In the genomic region with DNA sequence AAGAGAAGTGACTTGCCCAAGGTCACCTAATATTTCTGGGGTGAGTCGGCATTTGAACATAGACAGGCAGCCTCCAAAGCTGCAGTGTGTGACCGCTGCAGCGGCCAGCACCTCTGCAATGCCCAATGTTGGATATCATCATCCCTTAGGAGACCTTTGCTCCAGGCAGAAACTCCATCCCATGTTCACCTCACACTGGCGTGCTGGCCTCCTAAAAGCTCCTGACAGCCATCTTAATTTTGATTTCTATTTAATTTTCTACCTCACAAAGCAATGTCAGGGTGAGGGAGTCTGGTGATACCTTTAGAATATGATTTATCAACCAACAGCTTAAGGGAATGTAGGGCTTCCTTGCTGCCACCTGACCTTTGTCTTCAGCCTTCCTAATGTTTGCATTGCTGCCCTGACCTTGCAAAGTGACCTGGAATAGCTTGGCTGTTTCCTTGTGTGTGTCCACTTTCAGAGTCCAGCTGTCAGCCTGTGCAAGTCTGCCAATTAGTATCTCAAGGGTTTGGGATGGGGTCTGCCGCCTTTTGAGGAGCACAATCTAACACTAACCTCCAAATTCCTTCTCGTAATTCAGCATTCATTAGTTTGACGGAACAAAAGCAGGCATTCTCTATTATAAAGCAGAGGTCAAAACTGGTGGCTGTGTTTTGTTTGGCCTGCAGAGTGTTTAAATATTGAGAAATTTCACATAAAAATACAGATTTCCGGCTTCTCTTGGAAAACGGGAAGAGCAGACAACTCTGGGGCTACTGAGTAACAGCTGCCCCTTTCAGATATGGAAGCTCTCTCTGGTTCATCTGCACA, we compare ENCODE assay signal across 1 cellular context.
TF ChIP-seq lines count a peak whose summit lies in the region.

No MANE protein-coding gene starts in this region.

TF ChIP-seq in HepG2, 621 proteins besides CTCF, POLR2A, EP300 and RAD21 (continued from another document and continues in another):
- TF ChIP-seq ZNF800 (CRISPR knock-in tag; IDR thresholded peaks at IDR 0.05) (0 out of 2 replicates have a peak, but pooled peaks have one; percentile 67), NBN (conservative IDR thresholded peaks at IDR 0.05) (no peak), TARDBP (CRISPR knock-in tag; IDR thresholded peaks at IDR 0.05) (peak; percentile 75), AGO1 (IDR thresholded peaks at IDR 0.05; ENCODE audit: low read depth, low read length, poor library complexity, severe bottlenecking) (no peak), ZNF768 (CRISPR knock-in tag; IDR thresholded peaks at IDR 0.05) (no peak), SSRP1 (CRISPR knock-in tag; IDR thresholded peaks at IDR 0.05) (0 out of 2 replicates have a peak, but pooled peaks have one; percentile 16), ZNF383 (CRISPR knock-in tag; IDR thresholded peaks at IDR 0.05; ENCODE audit: borderline replicate concordance) (0 out of 2 replicates have a peak, but pooled peaks have one; percentile 20), ZNF619 (CRISPR knock-in tag; IDR thresholded peaks at IDR 0.05) (no peak), ZNF331 (CRISPR knock-in tag; IDR thresholded peaks at IDR 0.05) (peak; percentile 12; the same call in 1 of the 2 replicates), HES4 (CRISPR knock-in tag; IDR thresholded peaks at IDR 0.05; ENCODE audit: borderline replicate concordance) (no peak), ZFX (CRISPR knock-in tag; IDR thresholded peaks at IDR 0.05; ENCODE audit: low read depth) (peak; percentile 20; the same call in 1 of the 2 replicates), ZNF746 (CRISPR knock-in tag; IDR thresholded peaks at IDR 0.05) (peak; percentile 45; the same call in 1 of the 2 replicates), SOX5 (CRISPR knock-in tag; IDR thresholded peaks at IDR 0.05; ENCODE audit: borderline replicate concordance) (peak; percentile 72; the same call in 1 of the 2 replicates), GTF3A (CRISPR knock-in tag; conservative IDR thresholded peaks at IDR 0.05) (0 out of 2 replicates have a peak, but pooled peaks have one; percentile 4), ZNF816 (CRISPR knock-in tag; IDR thresholded peaks at IDR 0.05; ENCODE audit: borderline replicate concordance) (peak; percentile 86; the same call in 1 of the 2 replicates), POLR2G (IDR thresholded peaks at IDR 0.05; ENCODE audit: low read depth, low read length) (peak; percentile 34; the same call in 1 of the 2 replicates), PPARG (CRISPR knock-in tag; conservative IDR thresholded peaks at IDR 0.05) (peak; percentile 56), NFKB2 (CRISPR knock-in tag; IDR thresholded peaks at IDR 0.05; ENCODE audit: borderline replicate concordance) (no peak), TCF7 (IDR thresholded peaks at IDR 0.05; ENCODE audit: low read depth) (peak; percentile 37), CHD4 (IDR thresholded peaks at IDR 0.05; ENCODE audit: borderline replicate concordance, low read length) (peak; percentile 82; the same call in 1 of the 2 replicates), TRIM24 (CRISPR knock-in tag; IDR thresholded peaks at IDR 0.05) (0 out of 2 replicates have a peak, but pooled peaks have one; percentile 40), ZNF557 (CRISPR knock-in tag; IDR thresholded peaks at IDR 0.05) (0 out of 2 replicates have a peak, but pooled peaks have one; percentile 69), GATAD2A (CRISPR knock-in tag; IDR thresholded peaks at IDR 0.05) (peak; percentile 96), ZNF777 (CRISPR knock-in tag; IDR thresholded peaks at IDR 0.05) (peak; percentile 35; the same call in 1 of the 2 replicates), ZNF451 (CRISPR knock-in tag; IDR thresholded peaks at IDR 0.05) (peak; percentile 52; the same call in 1 of the 2 replicates), POLR2AphosphoS5 (IDR thresholded peaks at IDR 0.05; ENCODE audit: low read depth, low read length) (0 out of 2 replicates have a peak, but pooled peaks have one; percentile 21), ZMYM4 (CRISPR knock-in tag; IDR thresholded peaks at IDR 0.05) (peak; percentile 57), SIX1 (CRISPR knock-in tag; IDR thresholded peaks at IDR 0.05; ENCODE audit: borderline replicate concordance) (no peak; the same call in 1 of the 2 replicates), MAF1 (CRISPR knock-in tag; IDR thresholded peaks at IDR 0.05; ENCODE audit: borderline replicate concordance) (no peak), ZNF563 (CRISPR knock-in tag; IDR thresholded peaks at IDR 0.05) (no peak), ZNF260 (CRISPR knock-in tag; IDR thresholded peaks at IDR 0.05; ENCODE audit: borderline replicate concordance, low read depth) (no peak), RXRA (CRISPR knock-in tag; IDR thresholded peaks at IDR 0.05) (peak; percentile 94), ZNF292 (CRISPR knock-in tag; IDR thresholded peaks at IDR 0.05; ENCODE audit: borderline replicate concordance, low read depth) (peak; percentile 83), TRIM22 (IDR thresholded peaks at IDR 0.05) (no peak), ZNF264 (CRISPR knock-in tag; IDR thresholded peaks at IDR 0.05) (peak; percentile 75; the same call in 1 of the 2 replicates), LCORL (IDR thresholded peaks at IDR 0.05) (no peak), LCORL (CRISPR knock-in tag; IDR thresholded peaks at IDR 0.05) (peak; percentile 40), MAFK (conservative IDR thresholded peaks at IDR 0.05 in 1 of 2, IDR thresholded peaks at IDR 0.05 in 1 of 2; ENCODE audit: low read length in 2 of 2) (no peak), PCBP1 (IDR thresholded peaks at IDR 0.05; ENCODE audit: borderline replicate concordance, low read depth, low read length) (no peak), ZNF281 (CRISPR knock-in tag; IDR thresholded peaks at IDR 0.05; ENCODE audit: borderline replicate concordance) (no peak)
- TF ChIP-seq, protein P1, sequence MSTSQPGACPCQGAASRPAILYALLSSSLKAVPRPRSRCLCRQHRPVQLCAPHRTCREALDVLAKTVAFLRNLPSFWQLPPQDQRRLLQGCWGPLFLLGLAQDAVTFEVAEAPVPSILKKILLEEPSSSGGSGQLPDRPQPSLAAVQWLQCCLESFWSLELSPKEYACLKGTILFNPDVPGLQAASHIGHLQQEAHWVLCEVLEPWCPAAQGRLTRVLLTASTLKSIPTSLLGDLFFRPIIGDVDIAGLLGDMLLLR (CRISPR knock-in tag; IDR thresholded peaks at IDR 0.05): peak; percentile 70; the same call in 1 of the 2 replicates
- TF ChIP-seq, protein P2, sequence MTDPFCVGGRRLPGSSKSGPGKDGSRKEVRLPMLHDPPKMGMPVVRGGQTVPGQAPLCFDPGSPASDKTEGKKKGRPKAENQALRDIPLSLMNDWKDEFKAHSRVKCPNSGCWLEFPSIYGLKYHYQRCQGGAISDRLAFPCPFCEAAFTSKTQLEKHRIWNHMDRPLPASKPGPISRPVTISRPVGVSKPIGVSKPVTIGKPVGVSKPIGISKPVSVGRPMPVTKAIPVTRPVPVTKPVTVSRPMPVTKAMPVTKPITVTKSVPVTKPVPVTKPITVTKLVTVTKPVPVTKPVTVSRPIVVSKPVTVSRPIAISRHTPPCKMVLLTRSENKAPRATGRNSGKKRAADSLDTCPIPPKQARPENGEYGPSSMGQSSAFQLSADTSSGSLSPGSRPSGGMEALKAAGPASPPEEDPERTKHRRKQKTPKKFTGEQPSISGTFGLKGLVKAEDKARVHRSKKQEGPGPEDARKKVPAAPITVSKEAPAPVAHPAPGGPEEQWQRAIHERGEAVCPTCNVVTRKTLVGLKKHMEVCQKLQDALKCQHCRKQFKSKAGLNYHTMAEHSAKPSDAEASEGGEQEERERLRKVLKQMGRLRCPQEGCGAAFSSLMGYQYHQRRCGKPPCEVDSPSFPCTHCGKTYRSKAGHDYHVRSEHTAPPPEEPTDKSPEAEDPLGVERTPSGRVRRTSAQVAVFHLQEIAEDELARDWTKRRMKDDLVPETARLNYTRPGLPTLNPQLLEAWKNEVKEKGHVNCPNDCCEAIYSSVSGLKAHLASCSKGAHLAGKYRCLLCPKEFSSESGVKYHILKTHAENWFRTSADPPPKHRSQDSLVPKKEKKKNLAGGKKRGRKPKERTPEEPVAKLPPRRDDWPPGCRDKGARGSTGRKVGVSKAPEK (CRISPR knock-in tag; IDR thresholded peaks at IDR 0.05; ENCODE audit: borderline replicate concordance): 0 out of 2 replicates have a peak, but pooled peaks have one; percentile 12
- TF ChIP-seq, protein P3, sequence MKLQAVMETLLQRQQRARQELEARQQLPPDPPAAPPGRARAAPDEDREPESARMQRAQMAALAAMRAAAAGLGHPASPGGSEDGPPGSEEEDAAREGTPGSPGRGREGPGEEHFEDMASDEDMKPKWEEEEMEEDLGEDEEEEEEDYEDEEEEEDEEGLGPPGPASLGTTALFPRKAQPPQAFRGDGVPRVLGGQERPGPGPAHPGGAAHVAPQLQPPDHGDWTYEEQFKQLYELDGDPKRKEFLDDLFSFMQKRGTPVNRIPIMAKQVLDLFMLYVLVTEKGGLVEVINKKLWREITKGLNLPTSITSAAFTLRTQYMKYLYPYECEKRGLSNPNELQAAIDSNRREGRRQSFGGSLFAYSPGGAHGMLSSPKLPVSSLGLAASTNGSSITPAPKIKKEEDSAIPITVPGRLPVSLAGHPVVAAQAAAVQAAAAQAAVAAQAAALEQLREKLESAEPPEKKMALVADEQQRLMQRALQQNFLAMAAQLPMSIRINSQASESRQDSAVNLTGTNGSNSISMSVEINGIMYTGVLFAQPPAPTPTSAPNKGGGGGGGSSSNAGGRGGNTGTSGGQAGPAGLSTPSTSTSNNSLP (IDR thresholded peaks at IDR 0.05; ENCODE audit: low read depth, low read length): 0 out of 2 replicates have a peak, but pooled peaks have one; percentile 9
- TF ChIP-seq, protein P4, sequence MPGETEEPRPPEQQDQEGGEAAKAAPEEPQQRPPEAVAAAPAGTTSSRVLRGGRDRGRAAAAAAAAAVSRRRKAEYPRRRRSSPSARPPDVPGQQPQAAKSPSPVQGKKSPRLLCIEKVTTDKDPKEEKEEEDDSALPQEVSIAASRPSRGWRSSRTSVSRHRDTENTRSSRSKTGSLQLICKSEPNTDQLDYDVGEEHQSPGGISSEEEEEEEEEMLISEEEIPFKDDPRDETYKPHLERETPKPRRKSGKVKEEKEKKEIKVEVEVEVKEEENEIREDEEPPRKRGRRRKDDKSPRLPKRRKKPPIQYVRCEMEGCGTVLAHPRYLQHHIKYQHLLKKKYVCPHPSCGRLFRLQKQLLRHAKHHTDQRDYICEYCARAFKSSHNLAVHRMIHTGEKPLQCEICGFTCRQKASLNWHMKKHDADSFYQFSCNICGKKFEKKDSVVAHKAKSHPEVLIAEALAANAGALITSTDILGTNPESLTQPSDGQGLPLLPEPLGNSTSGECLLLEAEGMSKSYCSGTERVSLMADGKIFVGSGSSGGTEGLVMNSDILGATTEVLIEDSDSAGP (CRISPR knock-in tag; IDR thresholded peaks at IDR 0.05; ENCODE audit: borderline replicate concordance): peak; percentile 43; the same call in 1 of the 2 replicates
